ENCODE assay signal across 14 cellular contexts in genomic region chr16:64469906-64470702, GRCh38.
DNase-seq lines count a peak whose midpoint lies in the region; TF ChIP-seq lines count a peak whose summit lies in the region.
"Had no signal": no experiment of that assay in that cellular context is flagged by ENCODE, and none has a peak within 500 bp of the region (broad histone marks: within the 10 kb centered on the region; RNA-seq: fewer than 3 reads in every experiment).

No MANE protein-coding gene starts in this region.

- no peak for TF ChIP-seq EP300 in sigmoid colon (IDR thresholded peaks at IDR 0.05)

- H4K20me1 ChIP-seq in fibroblast of lung (ENCODE audit: control insufficient read depth, extremely low read depth, insufficient read depth, low read length) (no peaks in the 10 kb centered on the region), osteoblast (ENCODE audit: insufficient read depth, low read length) (no peaks in the 10 kb centered on the region)

- no peaks in the 10 kb centered on the region for H3K9me3 ChIP-seq in fibroblast of lung (ENCODE audit: control insufficient read depth, insufficient read depth, low read depth, low read length)
- no peaks in the 10 kb centered on the region for H3K9me3 ChIP-seq in osteoblast (ENCODE audit: low read depth, low read length)
- no peaks in the 10 kb centered on the region for H3K9me3 ChIP-seq in sigmoid colon

- TF ChIP-seq CTCF in fibroblast of lung (conservative IDR thresholded peaks at IDR 0.05 in 1 of 2, IDR thresholded peaks at IDR 0.05 in 1 of 2; ENCODE audit: low read depth in 1 of 2, low read length in 2 of 2), result peak; percentile 8 to 24
- peak; percentile 33 for TF ChIP-seq CTCF in osteoblast (IDR thresholded peaks at IDR 0.05; ENCODE audit: extremely low read depth, low read depth, low read length)
- TF ChIP-seq CTCF in sigmoid colon (IDR thresholded peaks at IDR 0.05), result no peak

- H2AFZ ChIP-seq in fibroblast of lung (ENCODE audit: low read length) (no peak overlapping the region), osteoblast (ENCODE audit: low read length) (no peak overlapping the region)

- H3K4me3 ChIP-seq in fibroblast of lung (replicated peaks in 1 of 4; ENCODE audit: control extremely low read depth in 1 of 4, insufficient read depth in 1 of 4, low read depth in 3 of 4, low read length in 4 of 4), result no peak overlapping the region
- H3K4me3 ChIP-seq in osteoblast (ENCODE audit: insufficient read depth, low read length), result no peak overlapping the region
- no peak overlapping the region for H3K4me3 ChIP-seq in sigmoid colon

- H3K4me1 ChIP-seq in fibroblast of lung (ENCODE audit: control insufficient read depth, extremely low read depth, insufficient read depth, low read length) (no peaks in the 10 kb centered on the region), osteoblast (ENCODE audit: insufficient read depth, low read length) (peaks cover 8% of the 10 kb centered on the region), sigmoid colon (no peaks in the 10 kb centered on the region)

- no peak overlapping the region for H3K9ac ChIP-seq in fibroblast of lung (ENCODE audit: insufficient read depth, low read length)

- no peaks in the 10 kb centered on the region for H3K27me3 ChIP-seq in fibroblast of lung (ENCODE audit: control insufficient read depth, insufficient read depth, low read length)
- no peaks in the 10 kb centered on the region for H3K27me3 ChIP-seq in osteoblast (ENCODE audit: insufficient read depth, low read length)
- no peaks in the 10 kb centered on the region for H3K27me3 ChIP-seq in sigmoid colon

- H3K79me2 ChIP-seq in fibroblast of lung (ENCODE audit: control insufficient read depth, insufficient read depth, low read length) (no peaks in the 10 kb centered on the region), osteoblast (ENCODE audit: insufficient read depth, low read length) (no peaks in the 10 kb centered on the region)

- DNase-seq in DMS 273 (lab: John Stamatoyannopoulos, UW; ENCODE audit: unreplicated experiment) (peak; percentile 53), SK-MEL-5 (ENCODE audit: low read depth, low spot score) (peak; percentile 3), fibroblast of lung (ENCODE audit: low read depth in 2 of 2) (no peak), osteoblast (ENCODE audit: insufficient read length, low spot score, missing footprints) (no peak), A172 (ENCODE audit: low spot score) (no peak), sigmoid colon (no peak), ureter (ENCODE audit: low spot score) (no peak), HCEC 1CT (no peak)
- DNase-seq: anterior cingulate cortex; GF-D8; hippocampal formation; stimulated activated CD4-positive, alpha-beta T cell treated with anti-CD3 and anti-CD28 coated beads, Interleukin-2, amount 100 ng/mL, for 48 hours; trophoblast cell had no signal

- TF ChIP-seq POLR2A in sigmoid colon (IDR thresholded peaks at IDR 0.05), result no peak

- intact Hi-C loops in sigmoid colon (cut with DNase I), result no loop called here

- in situ Hi-C loops in SK-MEL-5 (cut with HindIII; ENCODE audit: low pct_unique_long_range_greater_than_20kb, low sequenced_read_pairs), result no loop called here

- no peak overlapping the region for H3K27ac ChIP-seq in fibroblast of lung (ENCODE audit: insufficient read depth, low read length)
- H3K27ac ChIP-seq in osteoblast (ENCODE audit: low read depth, low read length), result no peak overlapping the region
- no peak overlapping the region for H3K27ac ChIP-seq in sigmoid colon
- H3K27ac ChIP-seq: VCaP had no signal

- H3K36me3 ChIP-seq in fibroblast of lung (ENCODE audit: control insufficient read depth, insufficient read depth, low read length) (no peaks in the 10 kb centered on the region), osteoblast (ENCODE audit: insufficient read depth, low read length) (no peaks in the 10 kb centered on the region), sigmoid colon (no peaks in the 10 kb centered on the region)

- no peak overlapping the region for H3K4me2 ChIP-seq in fibroblast of lung (ENCODE audit: extremely low read depth, insufficient read depth, low read length)
- no peak overlapping the region for H3K4me2 ChIP-seq in osteoblast (ENCODE audit: insufficient read depth, low read length)

- WGBS in sigmoid colon, 2 donors, result 74 to 78% methylated on average over 2 of the region's 2 CpGs

Comparison
In these comparisons a context has a peak if more than half of its experiments do, and no peak if none do; other contexts are left out.
1. DNase-seq: peak in DMS 273 (single experiment) and SK-MEL-5 (single experiment); none in fibroblast of lung (0 of 2), osteoblast (single experiment), A172 (single experiment), sigmoid colon (single experiment), ureter (single experiment) and HCEC 1CT (single experiment).
2. CTCF ChIP-seq: peak in fibroblast of lung (2 of 2) and osteoblast (single experiment); none in sigmoid colon (0 of 4).